In genomic region chr4:16224264-16224663, GRCh38 we compare ENCODE assay signal across 10 cellular contexts. TPM values are rescaled to one million over a fixed set of nuclear protein-coding genes. Genes with fewer than 3 reads are reported as not detected.
DNase-seq lines count a peak whose midpoint lies in the region; ATAC-seq and TF ChIP-seq lines count a peak whose summit lies in the region.
"Had no signal": no experiment of that assay in that cellular context is flagged by ENCODE, and none has a peak within 500 bp of the region (broad histone marks: within the 10 kb centered on the region; RNA-seq: fewer than 3 reads in every experiment).

No MANE protein-coding gene starts in this region.

- no peaks in the 10 kb centered on the region for H3K9me3 Mint-ChIP-seq in activated naive CD4-positive, alpha-beta T cell treated with anti-CD3 and anti-CD28 coated beads, Interleukin-2, amount 10 ng/mL, durations not matched to agents 7 days and 5 days
- H3K9me3 Mint-ChIP-seq in activated naive CD8-positive, alpha-beta T cell treated with anti-CD3 and anti-CD28 coated beads for 36 hours = no peaks in the 10 kb centered on the region

- H3K4me3 Mint-ChIP-seq in activated naive CD4-positive, alpha-beta T cell treated with anti-CD3 and anti-CD28 coated beads, Interleukin-2, amount 10 ng/mL, durations not matched to agents 7 days and 5 days = peak overlapping the region; percentile 86
- H3K4me3 Mint-ChIP-seq in activated naive CD8-positive, alpha-beta T cell treated with anti-CD3 and anti-CD28 coated beads for 36 hours = peak overlapping the region; percentile 85

- intact Hi-C loops in left lung (cut with DNase I) = no loop called here

- H3K27me3 Mint-ChIP-seq in activated naive CD4-positive, alpha-beta T cell treated with anti-CD3 and anti-CD28 coated beads, Interleukin-2, amount 10 ng/mL, durations not matched to agents 7 days and 5 days = peaks cover 9% of the 10 kb centered on the region
- H3K27me3 Mint-ChIP-seq in activated naive CD8-positive, alpha-beta T cell treated with anti-CD3 and anti-CD28 coated beads for 36 hours = no peaks in the 10 kb centered on the region

- H3K4me3 ChIP-seq in left lung = peak overlapping the region in 1 of 2 donors; percentile 82
- peak overlapping the region; percentile 93 for H3K4me3 ChIP-seq in thymus (ENCODE audit: low read length)
- H3K4me3 ChIP-seq: HAP-1, mucosa of descending colon had no signal

- ATAC-seq in left lung (peak; percentile 25), GM18861 (IDR thresholded peaks at IDR 0.05; ENCODE audit: unreplicated experiment) (no peak), GM21723 (IDR thresholded peaks at IDR 0.05; ENCODE audit: unreplicated experiment) (no peak), GM21717 (IDR thresholded peaks at IDR 0.05; ENCODE audit: unreplicated experiment) (no peak)
- ATAC-seq: mucosa of descending colon had no signal

- H3K4me1 ChIP-seq in left lung = peaks cover 19 to 58% of the 10 kb centered on the region in 2 donors
- peaks cover 15% of the 10 kb centered on the region for H3K4me1 ChIP-seq in thymus (ENCODE audit: control insufficient read depth, insufficient read depth, low read length)

- no peak for TF ChIP-seq CTCF in left lung (IDR thresholded peaks at IDR 0.05)

- H3K9me3 ChIP-seq in left lung (no peaks in the 10 kb centered on the region), thymus (ENCODE audit: control insufficient read depth) (no peaks in the 10 kb centered on the region)
- H3K9me3 ChIP-seq: HAP-1, mucosa of descending colon had no signal

- H3K4me1 Mint-ChIP-seq in activated naive CD4-positive, alpha-beta T cell treated with anti-CD3 and anti-CD28 coated beads, Interleukin-2, amount 10 ng/mL, durations not matched to agents 7 days and 5 days = peaks cover 53% of the 10 kb centered on the region
- peaks cover 56% of the 10 kb centered on the region for H3K4me1 Mint-ChIP-seq in activated naive CD8-positive, alpha-beta T cell treated with anti-CD3 and anti-CD28 coated beads for 36 hours

- peak overlapping the region; percentile 97 for H3K27ac Mint-ChIP-seq in activated naive CD4-positive, alpha-beta T cell treated with anti-CD3 and anti-CD28 coated beads, Interleukin-2, amount 10 ng/mL, durations not matched to agents 7 days and 5 days
- peak overlapping the region; percentile 89 for H3K27ac Mint-ChIP-seq in activated naive CD8-positive, alpha-beta T cell treated with anti-CD3 and anti-CD28 coated beads for 36 hours

- peaks cover 29% of the 10 kb centered on the region for H3K36me3 Mint-ChIP-seq in activated naive CD4-positive, alpha-beta T cell treated with anti-CD3 and anti-CD28 coated beads, Interleukin-2, amount 10 ng/mL, durations not matched to agents 7 days and 5 days
- peaks cover 28% of the 10 kb centered on the region for H3K36me3 Mint-ChIP-seq in activated naive CD8-positive, alpha-beta T cell treated with anti-CD3 and anti-CD28 coated beads for 36 hours

- H3K27ac ChIP-seq in left lung = peak overlapping the region in 1 of 2 donors; percentile 88
- peak overlapping the region; percentile 69 for H3K27ac ChIP-seq in thymus (ENCODE audit: low read depth)

- H3K36me3 ChIP-seq in left lung (no peaks in the 10 kb centered on the region), thymus (ENCODE audit: control insufficient read depth, insufficient read depth) (no peaks in the 10 kb centered on the region)
- H3K36me3 ChIP-seq: HAP-1 had no signal

- CTCF ChIA-PET in activated naive CD4-positive, alpha-beta T cell treated with anti-CD3 and anti-CD28 coated beads, Interleukin-2, amount 10 ng/mL, durations not matched to agents 7 days and 5 days (lab: Charles Lee) = interaction anchor here (1.0 to 1.2 kb wide), 2 partner anchors 11 to 25 kb away, joined by 4 read pairs; no protein-coding TSS in a partner anchor

- 77% methylated on average over 3 of the region's 3 CpGs for WGBS in thymus

- H3K27me3 ChIP-seq in left lung (no peaks in the 10 kb centered on the region), thymus (ENCODE audit: control insufficient read depth, insufficient read depth) (no peaks in the 10 kb centered on the region)

- no peak for DNase-seq in activated naive CD4-positive, alpha-beta T cell treated with anti-CD3 and anti-CD28 coated beads, Interleukin-2, amount 10 ng/mL, durations not matched to agents 7 days and 5 days
- no peak for DNase-seq in activated naive CD4-positive, alpha-beta T cell treated with anti-CD3 and anti-CD28 coated beads, Interleukin-2, amount 50 U/mL, for 16 hours
- no peak for DNase-seq in activated naive CD8-positive, alpha-beta T cell treated with anti-CD3 and anti-CD28 coated beads for 36 hours
- no peak for DNase-seq in left lung
- DNase-seq: mucosa of descending colon had no signal

RNA-seq across cellular contexts. Expression of gene TAPT1, which starts 2.0 kb away (rescaled TPM):
- total RNA-seq in activated naive CD8-positive, alpha-beta T cell treated with anti-CD3 and anti-CD28 coated beads for 36 hours = 10 to 100 TPM; 28.5 to 31.3 TPM
- total RNA-seq in left lung = 10 to 100 TPM; 42.9 to 60.4 TPM
- polyA plus RNA-seq in thymus = 29.0 TPM
